In the genomic region with DNA sequence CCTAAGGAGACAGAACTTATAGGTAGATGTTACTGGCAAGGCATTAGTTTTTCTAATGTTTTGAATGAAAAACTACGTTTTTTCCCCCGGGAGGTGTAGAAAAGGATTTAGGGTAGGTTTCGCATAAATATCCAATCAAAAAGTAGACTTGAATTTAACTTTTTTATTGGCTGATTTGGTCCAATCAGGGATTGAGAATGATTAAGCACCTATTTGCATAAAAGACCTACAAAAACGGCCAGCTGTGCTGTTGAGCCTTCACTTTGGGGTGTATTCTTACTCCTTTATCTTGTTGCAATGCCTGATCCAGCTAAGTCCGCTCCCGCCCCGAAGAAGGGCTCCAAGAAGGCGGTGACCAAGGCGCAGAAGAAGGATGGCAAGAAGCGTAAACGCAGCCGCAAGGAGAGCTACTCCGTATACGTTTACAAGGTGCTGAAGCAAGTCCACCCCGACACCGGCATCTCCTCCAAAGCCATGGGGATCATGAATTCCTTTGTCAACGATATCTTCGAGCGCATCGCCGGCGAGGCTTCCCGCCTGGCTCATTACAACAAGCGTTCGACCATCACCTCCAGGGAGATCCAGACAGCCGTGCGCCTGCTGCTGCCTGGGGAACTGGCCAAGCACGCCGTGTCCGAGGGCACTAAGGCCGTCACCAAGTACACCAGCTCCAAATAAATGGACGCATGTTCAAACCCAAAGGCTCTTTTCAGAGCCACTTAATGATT, we compare ENCODE assay signal across 8 cellular contexts.
A peak's percentile ranks its signal among the peaks of the same experiment; 100 is the strongest.
DNase-seq lines count a peak whose midpoint lies in the region; ATAC-seq lines count a peak whose summit lies in the region.

No MANE protein-coding gene starts in this region.

- peak; percentile 31 for ATAC-seq in GM18520 (IDR thresholded peaks at IDR 0.05; ENCODE audit: unreplicated experiment)
- peak; percentile 45 for ATAC-seq in HG03060 (IDR thresholded peaks at IDR 0.05; ENCODE audit: low read depth, unreplicated experiment)

- no peaks in the 10 kb centered on the region for H3K9me3 ChIP-seq in effector memory CD4-positive, alpha-beta T cell (ENCODE audit: control insufficient read depth, low read length)
- no peaks in the 10 kb centered on the region for H3K9me3 ChIP-seq in SJCRH30 (replicated peaks)

- peak; percentile 93 for DNase-seq in NCI-H345 (lab: John Stamatoyannopoulos, UW)
- DNase-seq in activated CD4-positive, alpha-beta T cell treated with anti-CD3 and anti-CD28 coated beads, Interleukin-2, amount 50 U/mL, for 1 hour: peak; percentile 38
- DNase-seq in effector memory CD4-positive, alpha-beta T cell: peak in 2 of 3 donors; percentile 47 to 53
- peak; percentile 78 for DNase-seq in medulla oblongata (ENCODE audit: extremely low spot score)
- peak; percentile 31 for DNase-seq in stimulated activated naive CD4-positive, alpha-beta T cell treated with Interleukin-2 at 50 U/mL for 16 hours (lab: John Stamatoyannopoulos, UW)
- no peak for DNase-seq in SJCRH30

- H3K27me3 ChIP-seq in effector memory CD4-positive, alpha-beta T cell (replicated peaks; ENCODE audit: control insufficient read depth, insufficient read depth, low read length, poor library complexity, severe bottlenecking): no peaks in the 10 kb centered on the region
- H3K27me3 ChIP-seq in SJCRH30: no peaks in the 10 kb centered on the region

- no peaks in the 10 kb centered on the region for H3K36me3 ChIP-seq in effector memory CD4-positive, alpha-beta T cell (ENCODE audit: control insufficient read depth, insufficient read depth, low read length)
- H3K36me3 ChIP-seq in SJCRH30: no peaks in the 10 kb centered on the region

- H3K4me3 ChIP-seq in effector memory CD4-positive, alpha-beta T cell (ENCODE audit: insufficient read depth, low read depth, low read length, poor library complexity, severe bottlenecking): peak overlapping the region; percentile 73
- no peak overlapping the region for H3K4me3 ChIP-seq in SJCRH30

- peaks cover 10% of the 10 kb centered on the region for H3K4me1 ChIP-seq in effector memory CD4-positive, alpha-beta T cell (ENCODE audit: control insufficient read depth, insufficient read depth, low read length, poor library complexity, severe bottlenecking)
- no peaks in the 10 kb centered on the region for H3K4me1 ChIP-seq in SJCRH30

- H3K27ac ChIP-seq in effector memory CD4-positive, alpha-beta T cell (ENCODE audit: insufficient read depth, low read length, poor library complexity, severe bottlenecking): peak overlapping the region; percentile 52
- no peak overlapping the region for H3K27ac ChIP-seq in SJCRH30

Comparison
In these comparisons a context has a peak if more than half of its experiments do, and no peak if none do; other contexts are left out.
1. DNase-seq: peak in NCI-H345 (single experiment), activated CD4-positive, alpha-beta T cell treated with anti-CD3 and anti-CD28 coated beads, Interleukin-2, amount 50 U/mL, for 1 hour (single experiment), effector memory CD4-positive, alpha-beta T cell (2 of 3), medulla oblongata (single experiment) and stimulated activated naive CD4-positive, alpha-beta T cell treated with Interleukin-2 at 50 U/mL for 16 hours (single experiment); none in SJCRH30 (0 of 2).